In genomic region chr3:46629571-46630517, GRCh38 we compare ENCODE assay signal across 8 cellular contexts. TPM values are rescaled to one million over a fixed set of nuclear protein-coding genes. Genes with fewer than 3 reads are reported as not detected.
A peak's percentile ranks its signal among the peaks of the same experiment; 100 is the strongest.
DNase-seq lines count a peak whose midpoint lies in the region; ATAC-seq and TF ChIP-seq lines count a peak whose summit lies in the region.

No MANE protein-coding gene starts in this region.

- ATAC-seq in DND-41 (ENCODE audit: insufficient read depth, low read depth) (peak; percentile 92), HG03378 (IDR thresholded peaks at IDR 0.05; ENCODE audit: unreplicated experiment) (no peak)

- H3K27me3 ChIP-seq in DND-41 (ENCODE audit: insufficient read depth, low read length, poor library complexity) (no peaks in the 10 kb centered on the region), spleen (replicated peaks in 1 of 7) (no peaks in the 10 kb centered on the region)

- DNase-seq in DND-41: peak; percentile 81
- DNase-seq in NCI-H2029 (lab: John Stamatoyannopoulos, UW): peak; percentile 88
- DNase-seq in activated CD4-positive, CD25-positive, alpha-beta regulatory T cell (lab: John Stamatoyannopoulos, UW): peak; percentile 53 to 70 (median 66)
- DNase-seq in cardiac fibroblast (ENCODE audit: low read depth in 2 of 2): peak; percentile 68 to 75
- DNase-seq in iris pigment epithelial cell (ENCODE audit: low read depth): peak; percentile 77
- peak; percentile 94 for DNase-seq in spleen

- CTCF ChIA-PET in HEK293 (lab: Yijun Ruan, JAX): interaction anchor here (0.7 to 5.0 kb wide), 4 partner anchors 99 to 277 kb away, joined by 3 to 29 read pairs (median 4); no protein-coding TSS in a partner anchor

- POLR2A ChIA-PET in HEK293 (lab: Yijun Ruan, JAX): no interaction called here

- WGBS in spleen, 5 donors: 8 to 18% (median 13%) methylated on average over 20 to 35 of the region's 35 CpGs

- peak overlapping the region; percentile 63 for H2AFZ ChIP-seq in DND-41 (ENCODE audit: low read depth, low read length)

- TF ChIP-seq POLR2A in spleen (IDR thresholded peaks at IDR 0.05): no peak

- TF ChIP-seq CTCF in DND-41 (IDR thresholded peaks at IDR 0.05; ENCODE audit: borderline replicate concordance, extremely low read depth, low read length, poor library complexity, severe bottlenecking) (peak; percentile 83), HEK293 (tag by site-specific recombination; IDR thresholded peaks at IDR 0.05) (no peak), cardiac fibroblast (IDR thresholded peaks at IDR 0.05; ENCODE audit: low read depth, low read length) (peak; percentile 97), spleen (IDR thresholded peaks at IDR 0.05 in 8 of 11, conservative IDR thresholded peaks at IDR 0.05 in 3 of 11) (peak; percentile 84 to 98 (median 96))

- H4K20me1 ChIP-seq in DND-41 (ENCODE audit: insufficient read depth, low read length): no peaks in the 10 kb centered on the region

- H3K27ac ChIP-seq in DND-41 (ENCODE audit: low read length) (peak overlapping the region; percentile 63), HEK293 (ENCODE audit: extremely low read depth, low read depth, low read length) (no peak overlapping the region), spleen (peak overlapping the region; percentile 58 to 87 (median 81))

- H3K9ac ChIP-seq in DND-41 (ENCODE audit: low read depth, low read length): peak overlapping the region; percentile 17

- H3K36me3 ChIP-seq in DND-41 (ENCODE audit: insufficient read depth, low read length): no peaks in the 10 kb centered on the region
- H3K36me3 ChIP-seq in HEK293 (ENCODE audit: control insufficient read depth in 2 of 2, insufficient read depth in 1 of 2, low read length in 2 of 2): no peaks in the 10 kb centered on the region
- no peaks in the 10 kb centered on the region for H3K36me3 ChIP-seq in spleen

- peak overlapping the region; percentile 51 for H3K4me2 ChIP-seq in DND-41 (ENCODE audit: insufficient read depth, low read length)

- H3K4me1 ChIP-seq in DND-41 (ENCODE audit: insufficient read depth, low read length): peaks cover 37% of the 10 kb centered on the region
- H3K4me1 ChIP-seq in HEK293 (ENCODE audit: control insufficient read depth, insufficient read depth, low read length): no peaks in the 10 kb centered on the region
- H3K4me1 ChIP-seq in spleen: peaks cover 9 to 56% (median 27%) of the 10 kb centered on the region in 6 donors

- H3K79me2 ChIP-seq in DND-41 (ENCODE audit: insufficient read depth, low read length): no peaks in the 10 kb centered on the region

- peak overlapping the region in 1 of 2 experiments; percentile 40; a peak in 2 of 4 replicates for H3K4me3 ChIP-seq in DND-41 (ENCODE audit: low read depth in 1 of 2, low read length in 2 of 2)
- no peak overlapping the region for H3K4me3 ChIP-seq in HEK293 (ENCODE audit: low read depth, low read length)
- H3K4me3 ChIP-seq in cardiac fibroblast (replicated peaks in 1 of 2; ENCODE audit: low read depth in 2 of 2, low read length in 2 of 2): peak overlapping the region; percentile 17 to 33
- peak overlapping the region in 5 of 8 donors; percentile 2 to 62 (median 14) for H3K4me3 ChIP-seq in spleen

- intact Hi-C loops in spleen (cut with DNase I; ENCODE audit: low total_unique reads): loop anchor here (2.0 kb wide), 1 partner anchor 141 kb away; no protein-coding TSS in a partner anchor

- H3K9me3 ChIP-seq in DND-41 (ENCODE audit: insufficient read depth, low read length, severe bottlenecking) (no peaks in the 10 kb centered on the region), HEK293 (ENCODE audit: control insufficient read depth, insufficient read depth, low read depth, low read length) (no peaks in the 10 kb centered on the region), spleen (no peaks in the 10 kb centered on the region)

TF ChIP-seq in HEK293, 187 proteins besides CTCF, POLR2A, EP300 and RAD21:
- TF ChIP-seq ZFHX2 (tag by site-specific recombination; conservative IDR thresholded peaks at IDR 0.05) (peak; percentile 90), KLF7 (tag by site-specific recombination; IDR thresholded peaks at IDR 0.05; ENCODE audit: borderline replicate concordance) (no peak), WT1 (tag by site-specific recombination; IDR thresholded peaks at IDR 0.05) (no peak), PRDM1 (tag by site-specific recombination; IDR thresholded peaks at IDR 0.05) (no peak), ZNF398 (tag by site-specific recombination; IDR thresholded peaks at IDR 0.05) (peak; percentile 41; the same call in 1 of the 2 replicates), ZIC2 (tag by site-specific recombination; IDR thresholded peaks at IDR 0.05) (peak; percentile 76), ZNF513 (tag by site-specific recombination; IDR thresholded peaks at IDR 0.05) (peak; percentile 83), OVOL3 (tag by site-specific recombination; IDR thresholded peaks at IDR 0.05) (no peak), ZNF530 (tag by site-specific recombination; IDR thresholded peaks at IDR 0.05; ENCODE audit: low read depth) (no peak), SP2 (tag by site-specific recombination; IDR thresholded peaks at IDR 0.05) (no peak), EGR2 (tag by site-specific recombination; IDR thresholded peaks at IDR 0.05; ENCODE audit: low read depth) (peak; percentile 92), ZNF23 (tag by site-specific recombination; IDR thresholded peaks at IDR 0.05; ENCODE audit: borderline replicate concordance) (no peak), ZNF404 (tag by site-specific recombination; IDR thresholded peaks at IDR 0.05) (no peak)

RNA-seq across cellular contexts. Expression of gene FAM240A, which starts 17.5 kb away (rescaled TPM):
- not detected for total RNA-seq in spleen
- under 1 TPM in 1 of 3 donors, not detected in 2; 0.13 TPM for polyA plus RNA-seq in spleen
